ENCODE assay signal across 18 cellular contexts in the genomic region with DNA sequence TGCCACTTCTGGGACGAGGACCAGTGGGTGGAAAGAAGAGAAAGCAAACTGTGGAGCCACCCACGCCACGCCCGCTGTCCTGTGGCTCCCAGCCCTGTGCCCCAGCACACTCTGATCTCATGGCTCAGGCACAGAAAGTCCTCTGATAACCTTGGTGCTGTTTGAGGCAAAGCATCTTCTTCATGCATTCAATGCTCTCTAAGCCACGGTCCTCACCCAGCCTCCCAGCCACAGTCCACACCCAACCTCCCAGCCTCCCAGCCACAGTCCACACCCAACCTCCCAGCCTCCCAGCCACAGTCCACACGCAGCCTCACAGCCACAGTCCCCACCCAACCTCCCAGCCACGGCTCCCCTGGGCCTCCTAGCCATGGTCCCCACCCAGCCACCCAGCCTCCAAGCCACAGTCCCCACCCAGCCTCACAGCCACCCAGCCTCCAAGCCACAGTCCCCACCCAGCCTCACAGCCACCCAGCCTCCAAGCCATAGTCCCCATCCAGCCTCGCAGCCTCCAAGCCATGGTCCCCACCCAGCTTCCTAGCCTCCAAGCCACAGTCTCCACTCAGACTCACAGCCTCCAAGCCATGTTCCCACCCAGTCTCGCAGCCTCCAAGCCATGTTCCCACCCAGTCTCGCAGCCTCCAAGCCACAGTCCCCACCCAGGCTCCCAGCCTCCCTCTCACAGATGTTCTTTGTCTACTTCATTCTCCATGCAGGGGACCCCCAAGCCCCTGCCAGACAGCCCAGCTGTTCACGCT.
"Had no signal": no experiment of that assay in that cellular context is flagged by ENCODE, and none has a peak within 500 bp of the region (broad histone marks: within the 10 kb centered on the region; RNA-seq: fewer than 3 reads in every experiment).

No MANE protein-coding gene starts in this region.

- H3K36me3 ChIP-seq: right atrium auricular region, suprapubic skin, tibial artery had no signal

- H3K9me3 ChIP-seq: right atrium auricular region, suprapubic skin, tibial artery had no signal

- H3K4me3 ChIP-seq: right atrium auricular region, smooth muscle cell, suprapubic skin, tibial artery had no signal

- H3K4me2 ChIP-seq: smooth muscle cell had no signal

- DNase-seq: activated CD4-positive, alpha-beta T cell treated with anti-CD3 and anti-CD28 coated beads for 4 hours; activated CD4-positive, alpha-beta T cell treated with anti-CD3 and anti-CD28 coated beads, Interleukin-2, amount 50 U/mL, for 4 hours; activated CD8-positive, alpha-beta memory T cell treated with anti-CD3 and anti-CD28 coated beads for 24 hours; activated naive CD8-positive, alpha-beta T cell treated with anti-CD3 and anti-CD28 coated beads, Interleukin-2, amount 50 U/mL, for 24 hours; amygdala; central memory CD4-positive, alpha-beta T cell; effector memory CD4-positive, alpha-beta T cell; glutamatergic neuron; left cardiac atrium; mammary epithelial cell; naive thymus-derived CD4-positive, alpha-beta T cell; occipital lobe; stimulated activated CD4-positive, alpha-beta T cell treated with anti-CD3 and anti-CD28 coated beads, Interleukin-2, amount 100 ng/mL, for 48 hours; T-helper 1 cell had no signal

- H3K27ac ChIP-seq: right atrium auricular region, suprapubic skin, tibial artery had no signal

- H3K4me1 ChIP-seq: right atrium auricular region, suprapubic skin, tibial artery had no signal

- H3K27me3 ChIP-seq: right atrium auricular region had no signal

- ATAC-seq: activated naive CD8-positive, alpha-beta T cell treated with anti-CD3 and anti-CD28 coated beads, Interleukin-2, amount 50 U/mL, for 24 hours; left cardiac atrium; naive thymus-derived CD4-positive, alpha-beta T cell had no signal
